Comparison of ENCODE assay signal across 33 cellular contexts in genomic region chr3:110732420-110732819, GRCh38.
"Had no signal": no experiment of that assay in that cellular context is flagged by ENCODE, and none has a peak within 500 bp of the region (broad histone marks: within the 10 kb centered on the region; RNA-seq: fewer than 3 reads in every experiment).

No MANE protein-coding gene starts in this region.

- H3K4me3 ChIP-seq: PC-9, SJCRH30, SK-N-MC had no signal

- H3K36me3 ChIP-seq: SJCRH30 had no signal

- H3K9me3 ChIP-seq: SJCRH30 had no signal

- FAIRE-seq: RCC 7860 had no signal

- H3K4me2 ChIP-seq: PC-9 had no signal

- H2AFZ ChIP-seq: PC-9 had no signal

- H3K4me1 ChIP-seq: SJCRH30 had no signal

- ATAC-seq: Panc1, Right ventricle myocardium inferior, SK-N-SH treated with all-trans-retinoic acid at 6 μM for 48 hours, T-cell had no signal

- DNase-seq: Kasumi-1, NCI-H1048, NCI-H1092 treated with DMSO at 0.1 percent for 48 hours, NCI-H1105 treated with DMSO at 0.1 percent for 48 hours, NCI-H1417, NCI-H1436, NCI-H146, NCI-H1694, NCI-H187, NCI-H1930, NCI-H2029 treated with DMSO at 0.1 percent for 48 hours, NCI-H2081 treated with DMSO at 0.1 percent for 48 hours, NCI-H2107, NCI-H2171, NCI-H226, NCI-H446 treated with DMSO at 0.1 percent for 48 hours, NCI-H510A, NCI-H524, NCI-H526, NCI-H69, NCI-H748 treated with DMSO at 0.1 percent for 48 hours, NCI-H82, PC-9, SHP77, SIG-M5, SJCRH30, T-cell had no signal

- H3K27me3 ChIP-seq: SJCRH30 had no signal

- H3K27ac ChIP-seq: PC-9, RWPE1, SJCRH30, SK-N-MC had no signal
